7 cellular contexts compared by ENCODE assay signal in the genomic region with DNA sequence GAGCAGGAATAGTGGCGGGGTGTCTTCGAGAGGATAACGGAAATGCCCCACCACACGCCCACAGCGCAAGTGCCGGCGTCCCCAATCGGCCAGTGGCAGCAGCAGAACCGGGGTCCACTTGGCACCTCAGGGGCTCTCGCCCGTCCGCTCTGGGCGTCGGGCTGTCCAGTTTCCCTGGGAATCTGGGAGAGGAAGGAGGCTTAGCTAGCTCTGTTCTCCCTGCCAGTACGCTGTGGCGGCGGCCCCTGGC. TPM values are rescaled to one million over a fixed set of nuclear protein-coding genes. Genes with fewer than 3 reads are reported as not detected.
DNase-seq lines count a peak whose midpoint lies in the region; ATAC-seq and TF ChIP-seq lines count a peak whose summit lies in the region.

No MANE protein-coding gene starts in this region.

- H3K9me3 Mint-ChIP-seq in central memory CD8-positive, alpha-beta T cell = no peaks in the 10 kb centered on the region
- no peaks in the 10 kb centered on the region for H3K9me3 Mint-ChIP-seq in stimulated activated effector memory CD8-positive, alpha-beta T cell treated with anti-CD3 and anti-CD28 coated beads, Interleukin-12 subunit alpha, Interleukin-12 subunit beta, amount 100 ng/mL, for 72 hours

- 2% methylated on average over 5 of the region's 17 CpGs for WGBS in right lobe of liver (ENCODE audit: insufficient coverage, low coverage, low lambda C conversion rate, missing lambda C conversion rate)

- H3K36me3 Mint-ChIP-seq in central memory CD8-positive, alpha-beta T cell (ENCODE audit: insufficient read depth) = peaks cover 2% of the 10 kb centered on the region
- no peaks in the 10 kb centered on the region for H3K36me3 Mint-ChIP-seq in stimulated activated effector memory CD8-positive, alpha-beta T cell treated with anti-CD3 and anti-CD28 coated beads, Interleukin-12 subunit alpha, Interleukin-12 subunit beta, amount 100 ng/mL, for 72 hours

- H3K4me3 ChIP-seq in PC-9 (peak overlapping the region; percentile 76; the same call in 1 of the 2 replicates), right lobe of liver (peak overlapping the region; percentile 59 to 77 (median 67))

- ATAC-seq in GM18508 (IDR thresholded peaks at IDR 0.05; ENCODE audit: insufficient read depth, unreplicated experiment) = peak; percentile 15
- ATAC-seq in HG02588 (IDR thresholded peaks at IDR 0.05; ENCODE audit: unreplicated experiment) = peak; percentile 17
- ATAC-seq in central memory CD8-positive, alpha-beta T cell (replicated peaks; ENCODE audit: extremely low read depth, poor library complexity, severe bottlenecking) = no peak
- ATAC-seq in right lobe of liver = peak in 2 of 4 donors; percentile 22 to 25
- peak; percentile 47 for ATAC-seq in stimulated activated effector memory CD8-positive, alpha-beta T cell treated with anti-CD3 and anti-CD28 coated beads, Interleukin-12 subunit alpha, Interleukin-12 subunit beta, amount 100 ng/mL, for 72 hours

- intact Hi-C loops in PC-9 (cut with micrococcal nuclease; ENCODE audit: unreplicated experiment) = loop anchor here (2.0 kb wide), 1 partner anchor 224 kb away; no protein-coding TSS in a partner anchor
- intact Hi-C loops in right lobe of liver (cut with DNase I) = no loop called here

- H3K27me3 ChIP-seq in PC-9 (ENCODE audit: insufficient read depth, low read depth) (no peaks in the 10 kb centered on the region), right lobe of liver (no peaks in the 10 kb centered on the region)

- no peaks in the 10 kb centered on the region; the same call in 1 of the 2 replicates for H3F3A ChIP-seq in PC-9 (ENCODE audit: insufficient read depth, low read depth)

- peak overlapping the region; percentile 86 for H3K4me3 Mint-ChIP-seq in central memory CD8-positive, alpha-beta T cell
- H3K4me3 Mint-ChIP-seq in stimulated activated effector memory CD8-positive, alpha-beta T cell treated with anti-CD3 and anti-CD28 coated beads, Interleukin-12 subunit alpha, Interleukin-12 subunit beta, amount 100 ng/mL, for 72 hours = peak overlapping the region; percentile 76

- no peak for TF ChIP-seq POLR2A in right lobe of liver (IDR thresholded peaks at IDR 0.05)

- CTCF ChIA-PET in PC-9 (lab: Charles Lee) = interaction anchor here (0.5 to 1.9 kb wide), 9 partner anchors 8 to 640 kb away, joined by 3 to 11 read pairs (median 6); no protein-coding TSS in a partner anchor

- H3K79me2 ChIP-seq in PC-9 (ENCODE audit: low read depth) = no peaks in the 10 kb centered on the region

- H3K4me2 ChIP-seq in PC-9 = peak overlapping the region; percentile 89

- H3K9me3 ChIP-seq in PC-9 (ENCODE audit: insufficient read depth, low read depth) (no peaks in the 10 kb centered on the region), right lobe of liver (no peaks in the 10 kb centered on the region)

- DNase-seq in PC-9 (no peak), right lobe of liver (peak in 1 of 3 donors; percentile 57), epidermal melanocyte (ENCODE audit: insufficient read length, low spot score) (no peak)
- no peak for DNase-seq in central memory CD8-positive, alpha-beta T cell (ENCODE audit: low spot score in 2 of 2)
- DNase-seq in stimulated activated effector memory CD8-positive, alpha-beta T cell treated with anti-CD3 and anti-CD28 coated beads, Interleukin-12 subunit alpha, Interleukin-12 subunit beta, amount 100 ng/mL, for 72 hours (ENCODE audit: low spot score in 2 of 2) = peak in 1 of 2 donors; percentile 12

- H3K27me3 Mint-ChIP-seq in central memory CD8-positive, alpha-beta T cell = no peaks in the 10 kb centered on the region

- H2AFZ ChIP-seq in PC-9 = peak overlapping the region; percentile 73; the same call in 1 of the 2 replicates

- no peaks in the 10 kb centered on the region for H3K9me2 ChIP-seq in PC-9 (ENCODE audit: insufficient read depth)

- H3K27ac ChIP-seq in PC-9 (no peak overlapping the region), right lobe of liver (peak overlapping the region; percentile 88 to 93 (median 90))

- H3K36me3 ChIP-seq in PC-9 (ENCODE audit: low read depth) (no peaks in the 10 kb centered on the region), right lobe of liver (no peaks in the 10 kb centered on the region)

- no peak for TF ChIP-seq CTCF in PC-9 (conservative IDR thresholded peaks at IDR 0.05)
- TF ChIP-seq CTCF in right lobe of liver (IDR thresholded peaks at IDR 0.05) = no peak

- H4K20me1 ChIP-seq in PC-9 (ENCODE audit: insufficient read depth) = no peaks in the 10 kb centered on the region

- H3K4me1 ChIP-seq in PC-9 (replicated peaks; ENCODE audit: insufficient read depth) = peaks cover 9% of the 10 kb centered on the region
- peaks cover 0 to 4% (median 0%) of the 10 kb centered on the region in 4 donors for H3K4me1 ChIP-seq in right lobe of liver

- POLR2A ChIA-PET in PC-9 (lab: Charles Lee; ENCODE audit: unreplicated experiment) = interaction anchor here (0.7 kb wide), 2 partner anchors 10 to 927 kb away, joined by 3 to 9 read pairs; no protein-coding TSS in a partner anchor

- no TSS peak for BruUV-seq in PC-9 (replicated peaks; lab: Mats Ljungman, UMichigan)

- H3K4me1 Mint-ChIP-seq in central memory CD8-positive, alpha-beta T cell = peaks cover 17% of the 10 kb centered on the region
- peaks cover 18% of the 10 kb centered on the region for H3K4me1 Mint-ChIP-seq in stimulated activated effector memory CD8-positive, alpha-beta T cell treated with anti-CD3 and anti-CD28 coated beads, Interleukin-12 subunit alpha, Interleukin-12 subunit beta, amount 100 ng/mL, for 72 hours

- H3K27ac Mint-ChIP-seq in central memory CD8-positive, alpha-beta T cell (ENCODE audit: low read depth) = peak overlapping the region; percentile 8
- peak overlapping the region; percentile 65 for H3K27ac Mint-ChIP-seq in stimulated activated effector memory CD8-positive, alpha-beta T cell treated with anti-CD3 and anti-CD28 coated beads, Interleukin-12 subunit alpha, Interleukin-12 subunit beta, amount 100 ng/mL, for 72 hours

RNA-seq across cellular contexts. Expression of a gene that starts 53.7 kb away (rescaled TPM):
- total RNA-seq in PC-9 (2021) (not detected in 2 replicates), right lobe of liver (not detected)
